Comparison of ENCODE assay signal across 10 cellular contexts in the genomic region with DNA sequence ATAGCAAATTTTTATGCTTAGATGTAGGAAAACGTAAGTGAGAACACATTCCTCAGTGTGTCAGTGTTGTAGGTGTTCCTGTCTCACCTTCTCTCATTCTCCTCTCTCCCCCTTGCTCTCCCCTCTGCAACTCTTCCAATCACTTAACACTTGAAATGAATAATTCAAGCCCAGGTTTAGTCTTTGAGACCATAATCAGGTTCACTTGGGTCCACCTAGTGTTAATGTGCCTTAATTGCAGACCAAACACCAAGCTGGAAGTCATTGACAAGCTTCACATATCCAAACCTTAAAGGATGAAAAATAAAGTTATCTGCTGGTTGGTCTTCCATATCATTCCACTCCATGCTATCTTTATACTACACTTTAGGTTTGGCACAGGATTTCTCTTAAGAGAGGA. TPM values are rescaled to one million over a fixed set of nuclear protein-coding genes. Genes with fewer than 3 reads are reported as not detected.
DNase-seq lines count a peak whose midpoint lies in the region; ATAC-seq and TF ChIP-seq lines count a peak whose summit lies in the region.
"Had no signal": no experiment of that assay in that cellular context is flagged by ENCODE, and none has a peak within 500 bp of the region (broad histone marks: within the 10 kb centered on the region; RNA-seq: fewer than 3 reads in every experiment).

No MANE protein-coding gene starts in this region.

- H3K27me3 Mint-ChIP-seq in type B pancreatic cell = no peaks in the 10 kb centered on the region
- H3K27me3 Mint-ChIP-seq: activated B cell treated with CpG ODN at 0.5 μM for 24 hours had no signal

- no peaks in the 10 kb centered on the region for H3K9me3 Mint-ChIP-seq in type B pancreatic cell
- H3K9me3 Mint-ChIP-seq: activated B cell treated with CpG ODN at 0.5 μM for 24 hours had no signal

- TF ChIP-seq CTCF in cardiac muscle cell (IDR thresholded peaks at IDR 0.05; ENCODE audit: low read depth, low read length) (peak; percentile 51), right atrium auricular region (IDR thresholded peaks at IDR 0.05) (no peak), type B pancreatic cell (conservative IDR thresholded peaks at IDR 0.05) (peak; percentile 68)

- peaks cover 8% of the 10 kb centered on the region for H3K36me3 Mint-ChIP-seq in type B pancreatic cell

- DNase-seq in cardiac muscle cell (ENCODE audit: low read depth in 1 of 2, low spot score in 1 of 2) (peak; percentile 6 to 38), right atrium auricular region (ENCODE audit: low spot score) (no peak), M059J (ENCODE audit: low read depth) (peak; percentile 5), dermis microvascular lymphatic vessel endothelial cell (ENCODE audit: low read depth in 2 of 2) (peak; percentile 7 to 31), type B pancreatic cell (ENCODE audit: extremely low spot score, unreplicated experiment) (no peak), substantia nigra (lab: John Stamatoyannopoulos, UW) (no peak), cardiac septum (ENCODE audit: low spot score) (no peak)
- DNase-seq: activated B cell treated with CpG ODN at 0.5 μM for 24 hours had no signal

- H3K4me3 ChIP-seq in cardiac muscle cell = no peak overlapping the region
- no peak overlapping the region for H3K4me3 ChIP-seq in right atrium auricular region
- H3K4me3 ChIP-seq: mucosa of descending colon had no signal

- H3K4me1 ChIP-seq in cardiac muscle cell (ENCODE audit: low read depth) (no peaks in the 10 kb centered on the region), right atrium auricular region (no peaks in the 10 kb centered on the region)

- H3K36me3 ChIP-seq in cardiac muscle cell (peaks cover 7% of the 10 kb centered on the region), right atrium auricular region (peaks cover 3% of the 10 kb centered on the region)

- H3K27me3 ChIP-seq in cardiac muscle cell (no peaks in the 10 kb centered on the region), right atrium auricular region (no peaks in the 10 kb centered on the region)

- no peaks in the 10 kb centered on the region for H3K9me3 ChIP-seq in cardiac muscle cell (ENCODE audit: low read depth)
- H3K9me3 ChIP-seq in right atrium auricular region = no peaks in the 10 kb centered on the region
- H3K9me3 ChIP-seq: mucosa of descending colon had no signal

- no peak for ATAC-seq in HG02763 (IDR thresholded peaks at IDR 0.05; ENCODE audit: unreplicated experiment)
- ATAC-seq: mucosa of descending colon had no signal

- intact Hi-C loops in cardiac septum (cut with DNase I) = no loop called here

- H3K27ac Mint-ChIP-seq in type B pancreatic cell = no peak overlapping the region
- H3K27ac Mint-ChIP-seq: activated B cell treated with CpG ODN at 0.5 μM for 24 hours had no signal

- H3K27ac ChIP-seq in cardiac muscle cell (no peak overlapping the region), right atrium auricular region (no peak overlapping the region), substantia nigra (ENCODE audit: low read depth, low read length, poor library complexity, severe bottlenecking) (no peak overlapping the region)

- no peaks in the 10 kb centered on the region for H3K4me1 Mint-ChIP-seq in type B pancreatic cell (ENCODE audit: unreplicated experiment)
- H3K4me1 Mint-ChIP-seq: activated B cell treated with CpG ODN at 0.5 μM for 24 hours had no signal

- no peak overlapping the region for H3K4me3 Mint-ChIP-seq in type B pancreatic cell
- H3K4me3 Mint-ChIP-seq: activated B cell treated with CpG ODN at 0.5 μM for 24 hours had no signal

RNA-seq across cellular contexts. Expression of a gene that starts 37.0 kb away (rescaled TPM):
- 24.6 and 26.4 TPM in 2 replicates for total RNA-seq in cardiac muscle cell
- polyA plus RNA-seq in cardiac muscle cell = 14.8 and 14.9 TPM in 2 replicates
- total RNA-seq in right atrium auricular region = 10 to 100 TPM in 1 of 2 donors, 1 to 10 TPM in 1; 3.9 to 17.1 TPM
- 3.5 and 13.6 TPM in 2 replicates for total RNA-seq in M059J (2014; rRNA removed; shearing (Covaris generic))
- total RNA-seq in dermis microvascular lymphatic vessel endothelial cell = 3.7 and 3.8 TPM in 2 replicates
- total RNA-seq in type B pancreatic cell (ENCODE audit: low replicate concordance) = 14.6 and 23.7 TPM in 2 replicates
- 7.3 TPM for total RNA-seq in cardiac septum

RNA-seq across cellular contexts. Expression of a gene that starts 37.1 kb away (rescaled TPM):
- total RNA-seq in cardiac muscle cell (96.9 and 121 TPM in 2 replicates), right atrium auricular region (10 to 100 TPM; 57.1 to 75.3 TPM), dermis microvascular lymphatic vessel endothelial cell (71.6 and 108 TPM in 2 replicates), type B pancreatic cell (ENCODE audit: low replicate concordance) (53.6 and 79.8 TPM in 2 replicates), cardiac septum (48.6 TPM)
- polyA plus RNA-seq in cardiac muscle cell = 63.6 and 67.6 TPM in 2 replicates
- 64.5 and 66.8 TPM in 2 replicates for total RNA-seq in M059J (2014; rRNA removed; shearing (Covaris generic))

Comparison
In these comparisons a context has a peak if more than half of its experiments do, and no peak if none do; other contexts are left out.
1. DNase-seq: peak in cardiac muscle cell (2 of 2), M059J (single experiment) and dermis microvascular lymphatic vessel endothelial cell (2 of 2); none in right atrium auricular region (single experiment), type B pancreatic cell (single experiment), substantia nigra (0 of 49) and cardiac septum (single experiment).
2. CTCF ChIP-seq: peak in cardiac muscle cell (single experiment) and type B pancreatic cell (single experiment); none in right atrium auricular region (0 of 2).